13 cellular contexts compared by ENCODE assay signal in genomic region chr9:107246259-107247254, GRCh38. TPM values are rescaled to one million over a fixed set of nuclear protein-coding genes. Genes with fewer than 3 reads are reported as not detected.
A peak's percentile ranks its signal among the peaks of the same experiment; 100 is the strongest.
DNase-seq lines count a peak whose midpoint lies in the region; ATAC-seq, FAIRE-seq and TF ChIP-seq lines count a peak whose summit lies in the region.
"Had no signal": no experiment of that assay in that cellular context is flagged by ENCODE, and none has a peak within 500 bp of the region (broad histone marks: within the 10 kb centered on the region; RNA-seq: fewer than 3 reads in every experiment).

No MANE protein-coding gene starts in this region.

- H3K4me1 Mint-ChIP-seq in H9, result peaks cover 33 to 40% of the 10 kb centered on the region in 2 experiments
- peaks cover 26% of the 10 kb centered on the region for H3K4me1 Mint-ChIP-seq in activated CD4-positive, alpha-beta memory T cell treated with anti-CD3 and anti-CD28 coated beads for 36 hours (ENCODE audit: low read depth)

- H3K18ac ChIP-seq in H9 (ENCODE audit: insufficient read length, low read depth, low read length), result no peak overlapping the region

- no peaks in the 10 kb centered on the region for H3K9me3 ChIP-seq in H9 (ENCODE audit: control insufficient read depth, low read depth, low read length)
- no peaks in the 10 kb centered on the region for H3K9me3 ChIP-seq in keratinocyte (ENCODE audit: control insufficient read depth, low read depth, low read length)

- intact Hi-C loops in activated CD4-positive, alpha-beta memory T cell treated with anti-CD3 and anti-CD28 coated beads for 36 hours (cut with micrococcal nuclease), result no loop called here

- H4K8ac ChIP-seq in H9 (replicated peaks; ENCODE audit: insufficient read length, low read depth, low read length), result no peak overlapping the region

- H2BK20ac ChIP-seq in H9 (ENCODE audit: low read depth, low read length, poor library complexity, severe bottlenecking), result no peak overlapping the region

- H3K36me3 ChIP-seq in keratinocyte (ENCODE audit: control insufficient read depth in 2 of 2, extremely low read depth in 1 of 2, insufficient read depth in 2 of 2, low read length in 2 of 2), result no peaks in the 10 kb centered on the region

- dilution Hi-C loops in keratinocyte (cut with MboI; ENCODE audit: extremely low pct_ligation_motif_present, low sequenced_read_pairs), result no loop called here

- H3K23ac ChIP-seq in H9 (ENCODE audit: insufficient read length, low read depth, low read length), result no peak overlapping the region

- peak; percentile 60 for TF ChIP-seq CTCF in H9 (conservative IDR thresholded peaks at IDR 0.05)
- TF ChIP-seq CTCF in keratinocyte (optimal IDR thresholded peaks at IDR 0.05 in 1 of 3, IDR thresholded peaks at IDR 0.05 in 1 of 3, conservative IDR thresholded peaks at IDR 0.05 in 1 of 3; ENCODE audit: extremely low read depth in 1 of 3, insufficient read depth in 2 of 3, low read length in 3 of 3), result peak in 2 of 3 experiments; percentile 9 to 36

- H2AFZ ChIP-seq in H9 (ENCODE audit: low read length), result no peak overlapping the region
- peak overlapping the region; percentile 40 for H2AFZ ChIP-seq in keratinocyte (ENCODE audit: control insufficient read depth, low read length)

- no peak overlapping the region for H2AK5ac ChIP-seq in H9 (ENCODE audit: insufficient read length, low read length)

- H3K27me3 Mint-ChIP-seq in H9 (ENCODE audit: low read depth), result no peaks in the 10 kb centered on the region
- peaks cover 1% of the 10 kb centered on the region for H3K27me3 Mint-ChIP-seq in activated CD4-positive, alpha-beta memory T cell treated with anti-CD3 and anti-CD28 coated beads for 36 hours

- H3K56ac ChIP-seq in H9 (ENCODE audit: insufficient read length, low read depth, low read length), result no peak overlapping the region

- H2BK12ac ChIP-seq in H9 (ENCODE audit: insufficient read length, low read depth, low read length), result no peak overlapping the region

- H3K4me2 ChIP-seq in H9 (ENCODE audit: insufficient read depth, insufficient read length, low read length) (no peak overlapping the region), keratinocyte (ENCODE audit: control insufficient read depth, extremely low read depth, insufficient read depth, low read depth, low read length) (peak overlapping the region; percentile 45)

- H3K27me3 ChIP-seq in H9 (ENCODE audit: insufficient read depth, low read length) (no peaks in the 10 kb centered on the region), keratinocyte (ENCODE audit: control insufficient read depth, extremely low read depth, insufficient read depth, low read length) (no peaks in the 10 kb centered on the region)

- no peak overlapping the region for H3K4me3 ChIP-seq in keratinocyte (ENCODE audit: control insufficient read depth in 2 of 3, extremely low read depth in 1 of 3, insufficient read depth in 2 of 3, low read depth in 1 of 3, low read length in 3 of 3)

- DNase-seq in D341Med (ENCODE audit: low spot score), result peak; percentile 55
- DNase-seq in H9, result peak; percentile 69
- DNase-seq in activated CD4-positive, alpha-beta memory T cell treated with anti-CD3 and anti-CD28 coated beads for 36 hours, result peak; percentile 21
- no peak for DNase-seq in keratinocyte (ENCODE audit: low read depth, low spot score)
- no peak for DNase-seq in NCI-H510A treated with DMSO at 0.1 percent for 48 hours (lab: John Stamatoyannopoulos, UW)
- DNase-seq in SK-N-DZ (ENCODE audit: low spot score), result no peak
- DNase-seq: activated CD8-positive, alpha-beta memory T cell treated with anti-CD3 and anti-CD28 coated beads, Interleukin-2, amount 50 U/mL, for 48 hours; caudate nucleus; naive B cell; NCI-H1105 treated with DMSO at 0.1 percent for 48 hours; SIG-M5 had no signal

- no peak for ATAC-seq in HG03378 (IDR thresholded peaks at IDR 0.05; ENCODE audit: unreplicated experiment)
- no peak for ATAC-seq in GM19324 (IDR thresholded peaks at IDR 0.05; ENCODE audit: low FRiP score, unreplicated experiment)

- no peak overlapping the region for H3K27ac ChIP-seq in H9 (ENCODE audit: insufficient read length, low read depth, low read length)
- H3K27ac ChIP-seq in keratinocyte (ENCODE audit: control insufficient read depth, insufficient read depth, low read length), result no peak overlapping the region

- H3K79me1 ChIP-seq in H9 (ENCODE audit: insufficient read depth, low read depth, low read length, poor library complexity, severe bottlenecking), result no peaks in the 10 kb centered on the region

- no peak overlapping the region for H4K91ac ChIP-seq in H9 (ENCODE audit: insufficient read length, low read depth, low read length)

- H3K14ac ChIP-seq in H9 (ENCODE audit: insufficient read depth, low read length), result no peak overlapping the region

- H2BK15ac ChIP-seq in H9 (ENCODE audit: low read depth, low read length), result no peak overlapping the region

- no peak overlapping the region for H2BK120ac ChIP-seq in H9 (ENCODE audit: low read depth, low read length, poor library complexity, severe bottlenecking)

- H3K9ac ChIP-seq in H9 (ENCODE audit: extremely low read depth, insufficient read length, low read length) (no peak overlapping the region), keratinocyte (ENCODE audit: control insufficient read depth, extremely low read depth, insufficient read depth, low read length) (no peak overlapping the region)

- no peaks in the 10 kb centered on the region for H3K9me1 ChIP-seq in keratinocyte (ENCODE audit: control insufficient read depth, extremely low read depth, insufficient read depth, low read length)

- no peak overlapping the region for H3T11ph ChIP-seq in H9 (ENCODE audit: low read length)

- H4K20me1 ChIP-seq in H9 (ENCODE audit: control insufficient read depth, insufficient read depth, insufficient read length), result no peaks in the 10 kb centered on the region
- H4K20me1 ChIP-seq in keratinocyte (ENCODE audit: control insufficient read depth, extremely low read depth, insufficient read depth, low read length), result no peaks in the 10 kb centered on the region

- POLR2A ChIA-PET in activated CD4-positive, alpha-beta memory T cell treated with anti-CD3 and anti-CD28 coated beads for 36 hours (lab: Charles Lee), result no interaction called here

- H4K5ac ChIP-seq in H9 (ENCODE audit: insufficient read length, low read depth, low read length), result no peak overlapping the region

- H3K4ac ChIP-seq in H9 (ENCODE audit: low read depth, low read length), result no peak overlapping the region

- H3K9me3 Mint-ChIP-seq in H9, result no peaks in the 10 kb centered on the region
- no peaks in the 10 kb centered on the region for H3K9me3 Mint-ChIP-seq in activated CD4-positive, alpha-beta memory T cell treated with anti-CD3 and anti-CD28 coated beads for 36 hours
- H3K9me3 Mint-ChIP-seq: naive B cell had no signal

- WGBS in H9 (ENCODE audit: extremely low coverage, insufficient read length, low lambda C conversion rate), result no CpG with 5 or more reads among the region's 5 CpGs

- no peaks in the 10 kb centered on the region for H3K36me3 Mint-ChIP-seq in H9 (ENCODE audit: insufficient read depth in 1 of 3, low read depth in 3 of 3)
- no peaks in the 10 kb centered on the region for H3K36me3 Mint-ChIP-seq in activated CD4-positive, alpha-beta memory T cell treated with anti-CD3 and anti-CD28 coated beads for 36 hours

- peak; percentile 48 for FAIRE-seq in keratinocyte (lab: Jason Lieb, UNC)

- no peak overlapping the region for H3K4me3 Mint-ChIP-seq in H9
- H3K4me3 Mint-ChIP-seq in activated CD4-positive, alpha-beta memory T cell treated with anti-CD3 and anti-CD28 coated beads for 36 hours, result no peak overlapping the region
- H3K4me3 Mint-ChIP-seq: naive B cell had no signal

- no peaks in the 10 kb centered on the region for H3K23me2 ChIP-seq in H9 (ENCODE audit: insufficient read length, low read depth, low read length, poor library complexity, severe bottlenecking)

- H2BK5ac ChIP-seq in H9 (ENCODE audit: insufficient read length, low read length), result no peak overlapping the region

- CTCF ChIA-PET in activated CD4-positive, alpha-beta memory T cell treated with anti-CD3 and anti-CD28 coated beads for 36 hours (lab: Charles Lee), result no interaction called here

- H3K27ac Mint-ChIP-seq in H9, result no peak overlapping the region
- H3K27ac Mint-ChIP-seq in activated CD4-positive, alpha-beta memory T cell treated with anti-CD3 and anti-CD28 coated beads for 36 hours, result no peak overlapping the region
- H3K27ac Mint-ChIP-seq: naive B cell had no signal

- peaks cover 9% of the 10 kb centered on the region; the same call in 1 of the 2 replicates for H3K4me1 ChIP-seq in H9 (ENCODE audit: insufficient read depth, low read length)
- peaks cover 54% of the 10 kb centered on the region for H3K4me1 ChIP-seq in keratinocyte (ENCODE audit: control insufficient read depth, extremely low read depth, insufficient read depth, low read length)

- no peaks in the 10 kb centered on the region for H3K79me2 ChIP-seq in H9 (ENCODE audit: insufficient read depth, low read length)
- H3K79me2 ChIP-seq in keratinocyte (ENCODE audit: control insufficient read depth, insufficient read depth, low read length), result peaks cover 2% of the 10 kb centered on the region

RNA-seq across cellular contexts. Expression of gene RAD23B, which starts 36.5 kb away (rescaled TPM):
- total RNA-seq in H9 (2021), result 154 and 165 TPM in 2 replicates
- total RNA-seq in activated CD4-positive, alpha-beta memory T cell treated with anti-CD3 and anti-CD28 coated beads for 36 hours, result 100 to 1,000 TPM; 111 TPM
- 141 to 253 TPM (median 168 TPM) in 3 replicates for polyA plus RNA-seq in keratinocyte
- polyA plus RNA-seq in keratinocyte (2011; ENCODE audit: low read depth), result 60.5 TPM
- 178 and 247 TPM in 2 replicates for polyA plus RNA-seq in keratinocyte (2011; cell fraction: cytosol; rRNA removed)
- 110 and 116 TPM in 2 replicates for polyA plus RNA-seq in keratinocyte (2011; cell fraction: nucleus; rRNA removed)
- polyA plus RNA-seq in keratinocyte (2012; ENCODE audit: low replicate concordance), result 81.0 and 118 TPM in 2 replicates
- 132 to 176 TPM (median 171 TPM) in 3 replicates for polyA minus RNA-seq in keratinocyte
- 148 TPM for polyA minus RNA-seq in keratinocyte (2011; cell fraction: cytosol; rRNA and poly(A)+ RNA removed)
- polyA minus RNA-seq in keratinocyte (2011; cell fraction: nucleus; rRNA and poly(A)+ RNA removed), result 37.1 and 63.4 TPM in 2 replicates
- 83.9 and 102 TPM in 2 replicates for polyA plus RNA-seq in SK-N-DZ (2014; cell fraction: cytosol; rRNA removed)
- 25.5 and 29.9 TPM in 2 replicates for polyA plus RNA-seq in SK-N-DZ (2014; cell fraction: nucleus; rRNA removed)

Comparison
In these comparisons a context has a peak if more than half of its experiments do, and no peak if none do; other contexts are left out.
1. DNase-seq: peak in D341Med (single experiment), H9 (single experiment) and activated CD4-positive, alpha-beta memory T cell treated with anti-CD3 and anti-CD28 coated beads for 36 hours (single experiment); none in keratinocyte (single experiment), NCI-H510A treated with DMSO at 0.1 percent for 48 hours (single experiment) and SK-N-DZ (single experiment).